Comparison of ENCODE assay signal across 1 cellular context in the genomic region with DNA sequence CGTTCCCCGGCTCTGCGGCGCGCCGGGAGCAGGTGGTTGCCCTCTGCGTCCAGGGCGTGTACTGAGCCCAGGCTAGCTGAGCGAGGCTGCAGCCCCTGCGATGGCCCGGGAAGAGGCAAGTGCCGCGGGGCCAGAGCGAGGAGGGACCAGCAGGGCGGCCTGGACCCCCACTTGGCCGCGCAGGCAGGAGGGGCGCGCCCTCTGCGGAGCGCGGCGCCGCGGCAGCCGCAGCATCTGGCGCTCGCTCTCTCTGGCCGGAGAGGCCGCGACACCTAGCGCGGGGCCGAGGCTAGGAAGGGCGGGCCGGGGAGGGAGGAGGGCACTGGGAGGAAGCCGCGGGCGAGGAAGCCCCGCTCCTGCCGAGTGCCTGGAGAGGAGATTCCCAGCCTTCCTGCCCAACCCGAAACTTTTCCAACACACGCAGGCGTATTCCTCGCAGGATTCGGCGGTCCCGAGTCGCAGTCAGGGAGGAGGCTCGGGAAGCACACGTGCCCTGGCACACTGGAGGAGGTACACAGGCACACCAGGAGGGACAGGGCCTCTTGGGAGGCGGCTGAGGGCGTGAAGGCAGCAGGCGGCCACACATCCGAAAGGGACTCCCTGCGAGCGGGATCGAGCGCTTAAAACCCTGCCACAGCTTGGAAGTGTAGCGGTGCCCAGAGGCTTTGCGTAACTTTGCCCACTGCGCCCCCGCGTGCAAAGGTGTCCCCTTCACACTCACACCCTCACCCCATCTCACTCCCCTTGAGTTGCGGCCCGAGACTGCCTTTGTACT.
TF ChIP-seq lines count a peak whose summit lies in the region.

No MANE protein-coding gene starts in this region.

TF ChIP-seq in WTC11, 78 proteins besides CTCF, POLR2A, EP300 and RAD21 (continued from another document):
- TF ChIP-seq, protein P1, sequence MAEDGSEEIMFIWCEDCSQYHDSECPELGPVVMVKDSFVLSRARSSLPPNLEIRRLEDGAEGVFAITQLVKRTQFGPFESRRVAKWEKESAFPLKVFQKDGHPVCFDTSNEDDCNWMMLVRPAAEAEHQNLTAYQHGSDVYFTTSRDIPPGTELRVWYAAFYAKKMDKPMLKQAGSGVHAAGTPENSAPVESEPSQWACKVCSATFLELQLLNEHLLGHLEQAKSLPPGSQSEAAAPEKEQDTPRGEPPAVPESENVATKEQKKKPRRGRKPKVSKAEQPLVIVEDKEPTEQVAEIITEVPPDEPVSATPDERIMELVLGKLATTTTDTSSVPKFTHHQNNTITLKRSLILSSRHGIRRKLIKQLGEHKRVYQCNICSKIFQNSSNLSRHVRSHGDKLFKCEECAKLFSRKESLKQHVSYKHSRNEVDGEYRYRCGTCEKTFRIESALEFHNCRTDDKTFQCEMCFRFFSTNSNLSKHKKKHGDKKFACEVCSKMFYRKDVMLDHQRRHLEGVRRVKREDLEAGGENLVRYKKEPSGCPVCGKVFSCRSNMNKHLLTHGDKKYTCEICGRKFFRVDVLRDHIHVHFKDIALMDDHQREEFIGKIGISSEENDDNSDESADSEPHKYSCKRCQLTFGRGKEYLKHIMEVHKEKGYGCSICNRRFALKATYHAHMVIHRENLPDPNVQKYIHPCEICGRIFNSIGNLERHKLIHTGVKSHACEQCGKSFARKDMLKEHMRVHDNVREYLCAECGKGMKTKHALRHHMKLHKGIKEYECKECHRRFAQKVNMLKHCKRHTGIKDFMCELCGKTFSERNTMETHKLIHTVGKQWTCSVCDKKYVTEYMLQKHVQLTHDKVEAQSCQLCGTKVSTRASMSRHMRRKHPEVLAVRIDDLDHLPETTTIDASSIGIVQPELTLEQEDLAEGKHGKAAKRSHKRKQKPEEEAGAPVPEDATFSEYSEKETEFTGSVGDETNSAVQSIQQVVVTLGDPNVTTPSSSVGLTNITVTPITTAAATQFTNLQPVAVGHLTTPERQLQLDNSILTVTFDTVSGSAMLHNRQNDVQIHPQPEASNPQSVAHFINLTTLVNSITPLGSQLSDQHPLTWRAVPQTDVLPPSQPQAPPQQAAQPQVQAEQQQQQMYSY (CRISPR knock-in tag; IDR thresholded peaks at IDR 0.05): no peak
- TF ChIP-seq, protein P2, sequence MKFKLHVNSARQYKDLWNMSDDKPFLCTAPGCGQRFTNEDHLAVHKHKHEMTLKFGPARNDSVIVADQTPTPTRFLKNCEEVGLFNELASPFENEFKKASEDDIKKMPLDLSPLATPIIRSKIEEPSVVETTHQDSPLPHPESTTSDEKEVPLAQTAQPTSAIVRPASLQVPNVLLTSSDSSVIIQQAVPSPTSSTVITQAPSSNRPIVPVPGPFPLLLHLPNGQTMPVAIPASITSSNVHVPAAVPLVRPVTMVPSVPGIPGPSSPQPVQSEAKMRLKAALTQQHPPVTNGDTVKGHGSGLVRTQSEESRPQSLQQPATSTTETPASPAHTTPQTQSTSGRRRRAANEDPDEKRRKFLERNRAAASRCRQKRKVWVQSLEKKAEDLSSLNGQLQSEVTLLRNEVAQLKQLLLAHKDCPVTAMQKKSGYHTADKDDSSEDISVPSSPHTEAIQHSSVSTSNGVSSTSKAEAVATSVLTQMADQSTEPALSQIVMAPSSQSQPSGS (CRISPR knock-in tag; IDR thresholded peaks at IDR 0.05; ENCODE audit: borderline replicate concordance, low read depth): peak; percentile 42; the same call in 1 of the 2 replicates
- TF ChIP-seq EMX1 (CRISPR knock-in tag; IDR thresholded peaks at IDR 0.05) (no peak), GABPB1 (CRISPR knock-in tag; IDR thresholded peaks at IDR 0.05) (no peak), SMAD3 (CRISPR knock-in tag; IDR thresholded peaks at IDR 0.05; ENCODE audit: borderline replicate concordance) (no peak), NFATC4 (CRISPR knock-in tag; IDR thresholded peaks at IDR 0.05) (no peak), GTF2I (CRISPR knock-in tag; conservative IDR thresholded peaks at IDR 0.05) (no peak), TP53 (CRISPR knock-in tag; IDR thresholded peaks at IDR 0.05) (0 out of 2 replicates have a peak, but pooled peaks have one; percentile 33), TEAD1 (CRISPR knock-in tag; IDR thresholded peaks at IDR 0.05) (peak; percentile 32; the same call in 1 of the 2 replicates), CREM (CRISPR knock-in tag; IDR thresholded peaks at IDR 0.05) (no peak), FOXP1 (CRISPR knock-in tag; IDR thresholded peaks at IDR 0.05; ENCODE audit: borderline replicate concordance) (peak; percentile 79), MYBL2 (CRISPR knock-in tag; IDR thresholded peaks at IDR 0.05) (peak; percentile 38; the same call in 1 of the 2 replicates), NR2C2 (CRISPR knock-in tag; IDR thresholded peaks at IDR 0.05) (no peak), ETV6 (CRISPR knock-in tag; IDR thresholded peaks at IDR 0.05) (no peak), KAT7 (CRISPR knock-in tag; IDR thresholded peaks at IDR 0.05; ENCODE audit: borderline replicate concordance) (peak; percentile 81; the same call in 1 of the 2 replicates), ZNF219 (CRISPR knock-in tag; IDR thresholded peaks at IDR 0.05; ENCODE audit: borderline replicate concordance) (no peak), NR1H2 (CRISPR knock-in tag; IDR thresholded peaks at IDR 0.05) (no peak), RORB (CRISPR knock-in tag; IDR thresholded peaks at IDR 0.05) (no peak), ZNF232 (CRISPR knock-in tag; IDR thresholded peaks at IDR 0.05) (no peak), PRRX2 (CRISPR knock-in tag; IDR thresholded peaks at IDR 0.05) (no peak), OVOL2 (CRISPR knock-in tag; IDR thresholded peaks at IDR 0.05; ENCODE audit: borderline replicate concordance) (no peak), ZNF416 (CRISPR knock-in tag; IDR thresholded peaks at IDR 0.05) (no peak), RELA (CRISPR knock-in tag; IDR thresholded peaks at IDR 0.05; ENCODE audit: borderline replicate concordance) (0 out of 2 replicates have a peak, but pooled peaks have one; percentile 3), ZNF263 (CRISPR knock-in tag; IDR thresholded peaks at IDR 0.05; ENCODE audit: low read depth) (peak; percentile 68; the same call in 1 of the 2 replicates), SOX15 (CRISPR knock-in tag; IDR thresholded peaks at IDR 0.05) (no peak)
- TF ChIP-seq, protein P3, sequence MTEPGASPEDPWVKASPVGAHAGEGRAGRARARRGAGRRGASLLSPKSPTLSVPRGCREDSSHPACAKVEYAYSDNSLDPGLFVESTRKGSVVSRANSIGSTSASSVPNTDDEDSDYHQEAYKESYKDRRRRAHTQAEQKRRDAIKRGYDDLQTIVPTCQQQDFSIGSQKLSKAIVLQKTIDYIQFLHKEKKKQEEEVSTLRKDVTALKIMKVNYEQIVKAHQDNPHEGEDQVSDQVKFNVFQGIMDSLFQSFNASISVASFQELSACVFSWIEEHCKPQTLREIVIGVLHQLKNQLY (CRISPR knock-in tag; IDR thresholded peaks at IDR 0.05): no peak
- TF ChIP-seq, protein P4, sequence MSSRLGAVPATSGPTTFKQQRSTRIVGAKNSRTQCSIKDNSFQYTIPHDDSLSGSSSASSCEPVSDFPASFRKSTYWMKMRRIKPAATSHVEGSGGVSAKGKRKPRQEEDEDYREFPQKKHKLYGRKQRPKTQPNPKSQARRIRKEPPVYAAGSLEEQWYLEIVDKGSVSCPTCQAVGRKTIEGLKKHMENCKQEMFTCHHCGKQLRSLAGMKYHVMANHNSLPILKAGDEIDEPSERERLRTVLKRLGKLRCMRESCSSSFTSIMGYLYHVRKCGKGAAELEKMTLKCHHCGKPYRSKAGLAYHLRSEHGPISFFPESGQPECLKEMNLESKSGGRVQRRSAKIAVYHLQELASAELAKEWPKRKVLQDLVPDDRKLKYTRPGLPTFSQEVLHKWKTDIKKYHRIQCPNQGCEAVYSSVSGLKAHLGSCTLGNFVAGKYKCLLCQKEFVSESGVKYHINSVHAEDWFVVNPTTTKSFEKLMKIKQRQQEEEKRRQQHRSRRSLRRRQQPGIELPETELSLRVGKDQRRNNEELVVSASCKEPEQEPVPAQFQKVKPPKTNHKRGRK (CRISPR knock-in tag; IDR thresholded peaks at IDR 0.05; ENCODE audit: borderline replicate concordance): no peak
- TF ChIP-seq, protein P5, sequence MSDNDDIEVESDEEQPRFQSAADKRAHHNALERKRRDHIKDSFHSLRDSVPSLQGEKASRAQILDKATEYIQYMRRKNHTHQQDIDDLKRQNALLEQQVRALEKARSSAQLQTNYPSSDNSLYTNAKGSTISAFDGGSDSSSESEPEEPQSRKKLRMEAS (CRISPR knock-in tag; IDR thresholded peaks at IDR 0.05): peak; percentile 76
- TF ChIP-seq, protein P6, sequence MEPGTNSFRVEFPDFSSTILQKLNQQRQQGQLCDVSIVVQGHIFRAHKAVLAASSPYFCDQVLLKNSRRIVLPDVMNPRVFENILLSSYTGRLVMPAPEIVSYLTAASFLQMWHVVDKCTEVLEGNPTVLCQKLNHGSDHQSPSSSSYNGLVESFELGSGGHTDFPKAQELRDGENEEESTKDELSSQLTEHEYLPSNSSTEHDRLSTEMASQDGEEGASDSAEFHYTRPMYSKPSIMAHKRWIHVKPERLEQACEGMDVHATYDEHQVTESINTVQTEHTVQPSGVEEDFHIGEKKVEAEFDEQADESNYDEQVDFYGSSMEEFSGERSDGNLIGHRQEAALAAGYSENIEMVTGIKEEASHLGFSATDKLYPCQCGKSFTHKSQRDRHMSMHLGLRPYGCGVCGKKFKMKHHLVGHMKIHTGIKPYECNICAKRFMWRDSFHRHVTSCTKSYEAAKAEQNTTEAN (CRISPR knock-in tag; IDR thresholded peaks at IDR 0.05): 0 out of 2 replicates have a peak, but pooled peaks have one; percentile 59
- TF ChIP-seq, protein P7, sequence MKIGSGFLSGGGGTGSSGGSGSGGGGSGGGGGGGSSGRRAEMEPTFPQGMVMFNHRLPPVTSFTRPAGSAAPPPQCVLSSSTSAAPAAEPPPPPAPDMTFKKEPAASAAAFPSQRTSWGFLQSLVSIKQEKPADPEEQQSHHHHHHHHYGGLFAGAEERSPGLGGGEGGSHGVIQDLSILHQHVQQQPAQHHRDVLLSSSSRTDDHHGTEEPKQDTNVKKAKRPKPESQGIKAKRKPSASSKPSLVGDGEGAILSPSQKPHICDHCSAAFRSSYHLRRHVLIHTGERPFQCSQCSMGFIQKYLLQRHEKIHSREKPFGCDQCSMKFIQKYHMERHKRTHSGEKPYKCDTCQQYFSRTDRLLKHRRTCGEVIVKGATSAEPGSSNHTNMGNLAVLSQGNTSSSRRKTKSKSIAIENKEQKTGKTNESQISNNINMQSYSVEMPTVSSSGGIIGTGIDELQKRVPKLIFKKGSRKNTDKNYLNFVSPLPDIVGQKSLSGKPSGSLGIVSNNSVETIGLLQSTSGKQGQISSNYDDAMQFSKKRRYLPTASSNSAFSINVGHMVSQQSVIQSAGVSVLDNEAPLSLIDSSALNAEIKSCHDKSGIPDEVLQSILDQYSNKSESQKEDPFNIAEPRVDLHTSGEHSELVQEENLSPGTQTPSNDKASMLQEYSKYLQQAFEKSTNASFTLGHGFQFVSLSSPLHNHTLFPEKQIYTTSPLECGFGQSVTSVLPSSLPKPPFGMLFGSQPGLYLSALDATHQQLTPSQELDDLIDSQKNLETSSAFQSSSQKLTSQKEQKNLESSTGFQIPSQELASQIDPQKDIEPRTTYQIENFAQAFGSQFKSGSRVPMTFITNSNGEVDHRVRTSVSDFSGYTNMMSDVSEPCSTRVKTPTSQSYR (CRISPR knock-in tag; IDR thresholded peaks at IDR 0.05): no peak; the same call in 1 of the 2 replicates
- TF ChIP-seq, protein P8, sequence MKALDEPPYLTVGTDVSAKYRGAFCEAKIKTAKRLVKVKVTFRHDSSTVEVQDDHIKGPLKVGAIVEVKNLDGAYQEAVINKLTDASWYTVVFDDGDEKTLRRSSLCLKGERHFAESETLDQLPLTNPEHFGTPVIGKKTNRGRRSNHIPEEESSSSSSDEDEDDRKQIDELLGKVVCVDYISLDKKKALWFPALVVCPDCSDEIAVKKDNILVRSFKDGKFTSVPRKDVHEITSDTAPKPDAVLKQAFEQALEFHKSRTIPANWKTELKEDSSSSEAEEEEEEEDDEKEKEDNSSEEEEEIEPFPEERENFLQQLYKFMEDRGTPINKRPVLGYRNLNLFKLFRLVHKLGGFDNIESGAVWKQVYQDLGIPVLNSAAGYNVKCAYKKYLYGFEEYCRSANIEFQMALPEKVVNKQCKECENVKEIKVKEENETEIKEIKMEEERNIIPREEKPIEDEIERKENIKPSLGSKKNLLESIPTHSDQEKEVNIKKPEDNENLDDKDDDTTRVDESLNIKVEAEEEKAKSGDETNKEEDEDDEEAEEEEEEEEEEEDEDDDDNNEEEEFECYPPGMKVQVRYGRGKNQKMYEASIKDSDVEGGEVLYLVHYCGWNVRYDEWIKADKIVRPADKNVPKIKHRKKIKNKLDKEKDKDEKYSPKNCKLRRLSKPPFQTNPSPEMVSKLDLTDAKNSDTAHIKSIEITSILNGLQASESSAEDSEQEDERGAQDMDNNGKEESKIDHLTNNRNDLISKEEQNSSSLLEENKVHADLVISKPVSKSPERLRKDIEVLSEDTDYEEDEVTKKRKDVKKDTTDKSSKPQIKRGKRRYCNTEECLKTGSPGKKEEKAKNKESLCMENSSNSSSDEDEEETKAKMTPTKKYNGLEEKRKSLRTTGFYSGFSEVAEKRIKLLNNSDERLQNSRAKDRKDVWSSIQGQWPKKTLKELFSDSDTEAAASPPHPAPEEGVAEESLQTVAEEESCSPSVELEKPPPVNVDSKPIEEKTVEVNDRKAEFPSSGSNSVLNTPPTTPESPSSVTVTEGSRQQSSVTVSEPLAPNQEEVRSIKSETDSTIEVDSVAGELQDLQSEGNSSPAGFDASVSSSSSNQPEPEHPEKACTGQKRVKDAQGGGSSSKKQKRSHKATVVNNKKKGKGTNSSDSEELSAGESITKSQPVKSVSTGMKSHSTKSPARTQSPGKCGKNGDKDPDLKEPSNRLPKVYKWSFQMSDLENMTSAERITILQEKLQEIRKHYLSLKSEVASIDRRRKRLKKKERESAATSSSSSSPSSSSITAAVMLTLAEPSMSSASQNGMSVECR (CRISPR knock-in tag; IDR thresholded peaks at IDR 0.05; ENCODE audit: borderline replicate concordance): peak; percentile 63
- TF ChIP-seq, protein P9, sequence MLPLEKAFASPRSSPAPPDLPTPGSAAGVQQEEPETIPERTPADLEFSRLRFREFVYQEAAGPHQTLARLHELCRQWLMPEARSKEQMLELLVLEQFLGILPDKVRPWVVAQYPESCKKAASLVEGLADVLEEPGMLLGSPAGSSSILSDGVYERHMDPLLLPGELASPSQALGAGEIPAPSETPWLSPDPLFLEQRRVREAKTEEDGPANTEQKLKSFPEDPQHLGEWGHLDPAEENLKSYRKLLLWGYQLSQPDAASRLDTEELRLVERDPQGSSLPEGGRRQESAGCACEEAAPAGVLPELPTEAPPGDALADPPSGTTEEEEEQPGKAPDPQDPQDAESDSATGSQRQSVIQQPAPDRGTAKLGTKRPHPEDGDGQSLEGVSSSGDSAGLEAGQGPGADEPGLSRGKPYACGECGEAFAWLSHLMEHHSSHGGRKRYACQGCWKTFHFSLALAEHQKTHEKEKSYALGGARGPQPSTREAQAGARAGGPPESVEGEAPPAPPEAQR (CRISPR knock-in tag; IDR thresholded peaks at IDR 0.05): no peak
- TF ChIP-seq, protein P10, sequence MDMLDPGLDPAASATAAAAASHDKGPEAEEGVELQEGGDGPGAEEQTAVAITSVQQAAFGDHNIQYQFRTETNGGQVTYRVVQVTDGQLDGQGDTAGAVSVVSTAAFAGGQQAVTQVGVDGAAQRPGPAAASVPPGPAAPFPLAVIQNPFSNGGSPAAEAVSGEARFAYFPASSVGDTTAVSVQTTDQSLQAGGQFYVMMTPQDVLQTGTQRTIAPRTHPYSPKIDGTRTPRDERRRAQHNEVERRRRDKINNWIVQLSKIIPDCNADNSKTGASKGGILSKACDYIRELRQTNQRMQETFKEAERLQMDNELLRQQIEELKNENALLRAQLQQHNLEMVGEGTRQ (CRISPR knock-in tag; IDR thresholded peaks at IDR 0.05): 0 out of 2 replicates have a peak, but pooled peaks have one; percentile 30
